In genomic region chr16:66853261-66854139, GRCh38 we compare ENCODE assay signal across 33 cellular contexts. TPM values are rescaled to one million over a fixed set of nuclear protein-coding genes. Genes with fewer than 3 reads are reported as not detected.
"Had no signal": no experiment of that assay in that cellular context is flagged by ENCODE, and none has a peak within 500 bp of the region (broad histone marks: within the 10 kb centered on the region; RNA-seq: fewer than 3 reads in every experiment).

No MANE protein-coding gene starts in this region.

- DNase-seq: activated CD4-positive, alpha-beta T cell treated with anti-CD3 and anti-CD28 coated beads, Interleukin-2, amount 50 U/mL, for 1 hour; activated gamma-delta T cell treated with Interleukin-2 at 50 U/mL for 16 hours; activated T-cell treated with anti-CD3 and anti-CD28 coated beads, Interleukin-2, amount 50 U/mL, for 1 hour; anterior cingulate cortex; effector CD4-positive, alpha-beta T cell; erythroblast; foreskin keratinocyte; left lung; naive B cell; retina; sigmoid colon; stimulated activated CD4-positive, alpha-beta T cell treated with anti-CD3 and anti-CD28 coated beads, Interleukin-2, amount 100 ng/mL, for 48 hours; stimulated activated CD8-positive, alpha-beta memory T cell treated with anti-CD3 and anti-CD28 coated beads, Interleukin-4, amount 100 ng/mL, for 48 hours; stimulated activated naive B cell treated with anti-CD40 and anti-IgM and Interleukin-4, amounts not matched to agents 10 μg/mL and 1 μg/mL and 100 μg/mL, for 72 hours; T-helper 1 cell; T1000; testis had no signal

- H3K4me2 ChIP-seq: neural progenitor cell, smooth muscle cell had no signal

- H3K27me3 Mint-ChIP-seq: activated naive CD4-positive, alpha-beta T cell treated with anti-CD3 and anti-CD28 coated beads, Interleukin-2, amount 50 U/mL, for 24 hours had no signal

- H3K4me3 ChIP-seq: left lung, lung, neural progenitor cell, sigmoid colon, smooth muscle cell, testis, upper lobe of left lung had no signal

- ATAC-seq: activated CD4-positive, CD25-positive, alpha-beta regulatory T cell treated with anti-CD3 and anti-CD28 coated beads, Interleukin-2, amount 50 U/mL, for 24 hours; foreskin keratinocyte; left lung; stimulated activated naive B cell treated with anti-CD40 and anti-IgM and Interleukin-4, amounts not matched to agents 10 μg/mL and 1 μg/mL and 100 μg/mL, for 72 hours had no signal

- H2AFZ ChIP-seq: neural progenitor cell had no signal

- H3K4me1 Mint-ChIP-seq: activated naive CD4-positive, alpha-beta T cell treated with anti-CD3 and anti-CD28 coated beads, Interleukin-2, amount 50 U/mL, for 24 hours; brain; neural progenitor cell had no signal

- H3K27me3 ChIP-seq: left lung, neural progenitor cell, sigmoid colon, testis, upper lobe of left lung had no signal

- H3K9me3 Mint-ChIP-seq: activated naive CD4-positive, alpha-beta T cell treated with anti-CD3 and anti-CD28 coated beads, Interleukin-2, amount 50 U/mL, for 24 hours; brain; dendritic cell treated with granulocyte-macrophage colony-stimulating factor and Interleukin-4, amounts not matched to agents 40 ng/mL and 50 ng/mL, for 4 days; naive B cell; neural progenitor cell; stimulated activated naive B cell treated with anti-CD40 and anti-IgM and Interleukin-4, amounts not matched to agents 10 μg/mL and 1 μg/mL and 100 μg/mL, for 72 hours had no signal

- H3K4me3 Mint-ChIP-seq: activated naive CD4-positive, alpha-beta T cell treated with anti-CD3 and anti-CD28 coated beads, Interleukin-2, amount 50 U/mL, for 24 hours; brain; dendritic cell treated with granulocyte-macrophage colony-stimulating factor and Interleukin-4, amounts not matched to agents 40 ng/mL and 50 ng/mL, for 4 days; naive B cell; neural progenitor cell; stimulated activated naive B cell treated with anti-CD40 and anti-IgM and Interleukin-4, amounts not matched to agents 10 μg/mL and 1 μg/mL and 100 μg/mL, for 72 hours had no signal

- H3K4me1 ChIP-seq: foreskin keratinocyte, left lung, neural progenitor cell, sigmoid colon, testis, upper lobe of left lung had no signal

- H3K36me3 ChIP-seq: left lung, neural progenitor cell, sigmoid colon, upper lobe of left lung had no signal

- H3K27ac ChIP-seq: foreskin keratinocyte, left lung, neural progenitor cell, sigmoid colon, testis, upper lobe of left lung, VCaP had no signal

- H3K9ac ChIP-seq: neural progenitor cell had no signal

- H3K9me3 ChIP-seq: left lung, sigmoid colon, testis, upper lobe of left lung had no signal

- H3K27ac Mint-ChIP-seq: activated naive CD4-positive, alpha-beta T cell treated with anti-CD3 and anti-CD28 coated beads, Interleukin-2, amount 50 U/mL, for 24 hours; brain; dendritic cell treated with granulocyte-macrophage colony-stimulating factor and Interleukin-4, amounts not matched to agents 40 ng/mL and 50 ng/mL, for 4 days; naive B cell; neural progenitor cell; progenitor cell of endocrine pancreas; stimulated activated naive B cell treated with anti-CD40 and anti-IgM and Interleukin-4, amounts not matched to agents 10 μg/mL and 1 μg/mL and 100 μg/mL, for 72 hours had no signal

- H3K36me3 Mint-ChIP-seq: activated naive CD4-positive, alpha-beta T cell treated with anti-CD3 and anti-CD28 coated beads, Interleukin-2, amount 50 U/mL, for 24 hours; brain; naive B cell; neural progenitor cell; stimulated activated naive B cell treated with anti-CD40 and anti-IgM and Interleukin-4, amounts not matched to agents 10 μg/mL and 1 μg/mL and 100 μg/mL, for 72 hours had no signal

RNA-seq across cellular contexts. Expression of gene CA7, which starts 9.3 kb away (rescaled TPM):
- total RNA-seq: cardiac septum, foreskin keratinocyte, glomerular endothelial cell, kidney epithelial cell, left lung, lung, mesenteric fat pad, mucosa of gallbladder, omental fat pad, progenitor cell of endocrine pancreas, smooth muscle cell, upper lobe of left lung had no signal
- polyA plus RNA-seq: foreskin keratinocyte, lung, smooth muscle cell had no signal

RNA-seq across cellular contexts. Expression of gene TERB1, which starts 52.1 kb away (rescaled TPM):
- total RNA-seq: cardiac septum, glomerular endothelial cell, kidney epithelial cell, left lung, lung, mesenteric fat pad, mucosa of gallbladder, omental fat pad, progenitor cell of endocrine pancreas, smooth muscle cell had no signal
- polyA plus RNA-seq: foreskin keratinocyte, lung, smooth muscle cell had no signal
